Comparison of ENCODE assay signal across 1 cellular context in the genomic region with DNA sequence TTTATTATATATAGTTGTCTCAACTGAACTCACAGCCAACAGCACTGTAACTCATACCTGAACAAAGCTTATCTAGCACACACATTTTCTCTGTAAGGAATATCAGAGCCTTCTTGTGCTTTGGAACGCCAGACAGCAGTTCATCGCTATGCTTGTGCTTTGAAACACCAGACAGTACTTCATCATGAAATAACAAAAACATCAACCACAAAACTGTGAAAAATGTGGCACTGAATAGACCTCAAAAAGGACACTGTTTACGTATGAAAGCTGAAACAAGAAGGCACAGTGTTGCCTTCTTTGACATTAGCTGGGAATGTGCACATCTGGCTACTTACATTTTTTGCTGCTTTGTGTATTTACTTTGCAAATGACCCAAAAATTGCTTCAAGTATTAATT.
TF ChIP-seq lines count a peak whose summit lies in the region.

No MANE protein-coding gene starts in this region.

TF ChIP-seq in GM12878, 131 proteins besides CTCF, POLR2A, EP300 and RAD21:
- TF ChIP-seq, protein P1, sequence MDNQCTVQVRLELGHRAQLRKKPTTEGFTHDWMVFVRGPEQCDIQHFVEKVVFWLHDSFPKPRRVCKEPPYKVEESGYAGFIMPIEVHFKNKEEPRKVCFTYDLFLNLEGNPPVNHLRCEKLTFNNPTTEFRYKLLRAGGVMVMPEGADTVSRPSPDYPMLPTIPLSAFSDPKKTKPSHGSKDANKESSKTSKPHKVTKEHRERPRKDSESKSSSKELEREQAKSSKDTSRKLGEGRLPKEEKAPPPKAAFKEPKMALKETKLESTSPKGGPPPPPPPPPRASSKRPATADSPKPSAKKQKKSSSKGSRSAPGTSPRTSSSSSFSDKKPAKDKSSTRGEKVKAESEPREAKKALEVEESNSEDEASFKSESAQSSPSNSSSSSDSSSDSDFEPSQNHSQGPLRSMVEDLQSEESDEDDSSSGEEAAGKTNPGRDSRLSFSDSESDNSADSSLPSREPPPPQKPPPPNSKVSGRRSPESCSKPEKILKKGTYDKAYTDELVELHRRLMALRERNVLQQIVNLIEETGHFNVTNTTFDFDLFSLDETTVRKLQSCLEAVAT (IDR thresholded peaks at IDR 0.05) = 0 out of 2 replicates have a peak, but pooled peaks have one; percentile 29
- TF ChIP-seq RB1 (IDR thresholded peaks at IDR 0.05; ENCODE audit: borderline replicate concordance) = no peak
- TF ChIP-seq, protein P2, sequence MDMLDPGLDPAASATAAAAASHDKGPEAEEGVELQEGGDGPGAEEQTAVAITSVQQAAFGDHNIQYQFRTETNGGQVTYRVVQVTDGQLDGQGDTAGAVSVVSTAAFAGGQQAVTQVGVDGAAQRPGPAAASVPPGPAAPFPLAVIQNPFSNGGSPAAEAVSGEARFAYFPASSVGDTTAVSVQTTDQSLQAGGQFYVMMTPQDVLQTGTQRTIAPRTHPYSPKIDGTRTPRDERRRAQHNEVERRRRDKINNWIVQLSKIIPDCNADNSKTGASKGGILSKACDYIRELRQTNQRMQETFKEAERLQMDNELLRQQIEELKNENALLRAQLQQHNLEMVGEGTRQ (IDR thresholded peaks at IDR 0.05; ENCODE audit: borderline replicate concordance, low read depth, low read length) = no peak
- 0 out of 4 replicates have a peak, but pooled peaks of 1 of the 2 experiments have one; percentile 18 for TF ChIP-seq IKZF2 (IDR thresholded peaks at IDR 0.05)
- no peak for TF ChIP-seq CBX3 (IDR thresholded peaks at IDR 0.05; ENCODE audit: borderline replicate concordance, low read depth)
